16 cellular contexts compared by ENCODE assay signal in genomic region chr9:129586647-129587046, GRCh38. TPM values are rescaled to one million over a fixed set of nuclear protein-coding genes. Genes with fewer than 3 reads are reported as not detected.
DNase-seq lines count a peak whose midpoint lies in the region; ATAC-seq and TF ChIP-seq lines count a peak whose summit lies in the region.
"Had no signal": no experiment of that assay in that cellular context is flagged by ENCODE, and none has a peak within 500 bp of the region (broad histone marks: within the 10 kb centered on the region; RNA-seq: fewer than 3 reads in every experiment).

No MANE protein-coding gene starts in this region.

- H3K79me1 ChIP-seq in H9 (ENCODE audit: insufficient read depth, low read depth, low read length, poor library complexity, severe bottlenecking), result no peaks in the 10 kb centered on the region

- no peak overlapping the region for H3K4me3 ChIP-seq in neural progenitor cell
- H3K4me3 ChIP-seq: lung had no signal

- TF ChIP-seq CTCF in H9 (conservative IDR thresholded peaks at IDR 0.05) (peak; percentile 20; the same call in 1 of the 3 replicates), brain (conservative IDR thresholded peaks at IDR 0.05) (no peak), neural progenitor cell (IDR thresholded peaks at IDR 0.05) (no peak)

- no peak overlapping the region for H3K18ac ChIP-seq in H9 (ENCODE audit: insufficient read length, low read depth, low read length)

- H2AK5ac ChIP-seq in H9 (ENCODE audit: insufficient read length, low read length), result no peak overlapping the region

- H3K27ac ChIP-seq in H9 (ENCODE audit: insufficient read length, low read depth, low read length), result no peak overlapping the region
- H3K27ac ChIP-seq in neural progenitor cell, result no peak overlapping the region

- H3K27me3 ChIP-seq in H9 (ENCODE audit: insufficient read depth, low read length), result no peaks in the 10 kb centered on the region
- H3K27me3 ChIP-seq in neural progenitor cell, result no peaks in the 10 kb centered on the region

- no peak overlapping the region for H3T11ph ChIP-seq in H9 (ENCODE audit: low read length)

- H3K9ac ChIP-seq in H9 (ENCODE audit: extremely low read depth, insufficient read length, low read length) (no peak overlapping the region), neural progenitor cell (no peak overlapping the region)

- ATAC-seq in GM19023 (IDR thresholded peaks at IDR 0.05; ENCODE audit: unreplicated experiment) (no peak), HG02642 (IDR thresholded peaks at IDR 0.05; ENCODE audit: poor library complexity, unreplicated experiment) (no peak)

- H3K9me3 ChIP-seq in H9 (ENCODE audit: control insufficient read depth, low read depth, low read length) (no peaks in the 10 kb centered on the region), neural progenitor cell (ENCODE audit: low read depth) (no peaks in the 10 kb centered on the region)

- no peak overlapping the region for H3K4me2 ChIP-seq in H9 (ENCODE audit: insufficient read depth, insufficient read length, low read length)
- H3K4me2 ChIP-seq in neural progenitor cell, result no peak overlapping the region

- peaks cover 26% of the 10 kb centered on the region for H3K36me3 Mint-ChIP-seq in T-helper 1 cell treated with Interleukin-12 subunit alpha and Interleukin-12 subunit beta and Interleukin-4 antibody, amounts not matched to agents 30 μg/mL and 1 μg/mL, for 36 hours (ENCODE audit: low read depth)
- no peaks in the 10 kb centered on the region; a peak in 1 of 7 replicates for H3K36me3 Mint-ChIP-seq in H9 (ENCODE audit: insufficient read depth in 1 of 3, low read depth in 3 of 3)
- H3K36me3 Mint-ChIP-seq in brain, result no peaks in the 10 kb centered on the region
- no peaks in the 10 kb centered on the region for H3K36me3 Mint-ChIP-seq in neural progenitor cell

- H2AFZ ChIP-seq in H9 (ENCODE audit: low read length) (no peak overlapping the region), neural progenitor cell (replicated peaks) (no peak overlapping the region)

- no peak overlapping the region for H2BK5ac ChIP-seq in H9 (ENCODE audit: insufficient read length, low read length)

- H3K23ac ChIP-seq in H9 (ENCODE audit: insufficient read length, low read depth, low read length), result no peak overlapping the region

- H3K56ac ChIP-seq in H9 (ENCODE audit: insufficient read length, low read depth, low read length), result no peak overlapping the region

- no peaks in the 10 kb centered on the region for H3K36me3 ChIP-seq in neural progenitor cell

- H4K20me1 ChIP-seq in H9 (ENCODE audit: control insufficient read depth, insufficient read depth, insufficient read length) (no peaks in the 10 kb centered on the region), neural progenitor cell (ENCODE audit: low read depth) (no peaks in the 10 kb centered on the region)

- no CpG with 5 or more reads among the region's 7 CpGs for WGBS in H9 (ENCODE audit: extremely low coverage, insufficient read length, low lambda C conversion rate)

- H2BK120ac ChIP-seq in H9 (ENCODE audit: low read depth, low read length, poor library complexity, severe bottlenecking), result no peak overlapping the region

- H3K27me3 Mint-ChIP-seq in T-helper 1 cell treated with Interleukin-12 subunit alpha and Interleukin-12 subunit beta and Interleukin-4 antibody, amounts not matched to agents 30 μg/mL and 1 μg/mL, for 36 hours (ENCODE audit: low read depth), result peaks cover 12% of the 10 kb centered on the region
- peaks cover 38% of the 10 kb centered on the region for H3K27me3 Mint-ChIP-seq in H9 (ENCODE audit: low read depth)
- H3K27me3 Mint-ChIP-seq in brain, result peaks cover 12% of the 10 kb centered on the region
- H3K27me3 Mint-ChIP-seq in neural progenitor cell (ENCODE audit: insufficient read depth, low read depth), result peaks cover 19% of the 10 kb centered on the region

- H3K14ac ChIP-seq in H9 (ENCODE audit: insufficient read depth, low read length), result no peak overlapping the region

- H3K4ac ChIP-seq in H9 (ENCODE audit: low read depth, low read length), result no peak overlapping the region

- H3K27ac Mint-ChIP-seq in T-helper 1 cell treated with Interleukin-12 subunit alpha and Interleukin-12 subunit beta and Interleukin-4 antibody, amounts not matched to agents 30 μg/mL and 1 μg/mL, for 36 hours, result peak overlapping the region; percentile 90
- H3K27ac Mint-ChIP-seq in H9 (peak overlapping the region in 1 of 3 experiments; percentile 34; a peak in 1 of 7 replicates), brain (peak overlapping the region in 3 of 5 experiments; percentile 75 to 83 (median 82)), neural progenitor cell (peak overlapping the region; percentile 64)

- H2BK15ac ChIP-seq in H9 (ENCODE audit: low read depth, low read length), result no peak overlapping the region

- H3K79me2 ChIP-seq in H9 (ENCODE audit: insufficient read depth, low read length), result no peaks in the 10 kb centered on the region
- H3K79me2 ChIP-seq in neural progenitor cell (ENCODE audit: low read depth), result no peaks in the 10 kb centered on the region

- no peaks in the 10 kb centered on the region for H3K23me2 ChIP-seq in H9 (ENCODE audit: insufficient read length, low read depth, low read length, poor library complexity, severe bottlenecking)

- H2BK12ac ChIP-seq in H9 (ENCODE audit: insufficient read length, low read depth, low read length), result no peak overlapping the region

- H3F3A ChIP-seq in neural progenitor cell (ENCODE audit: low read depth), result peaks cover 19% of the 10 kb centered on the region

- H3K4me1 Mint-ChIP-seq in T-helper 1 cell treated with Interleukin-12 subunit alpha and Interleukin-12 subunit beta and Interleukin-4 antibody, amounts not matched to agents 30 μg/mL and 1 μg/mL, for 36 hours (ENCODE audit: low read depth), result peaks cover 56% of the 10 kb centered on the region
- peaks cover 35 to 50% of the 10 kb centered on the region in 2 experiments for H3K4me1 Mint-ChIP-seq in H9
- H3K4me1 Mint-ChIP-seq in brain, result peaks cover 64% of the 10 kb centered on the region
- H3K4me1 Mint-ChIP-seq in neural progenitor cell, result peaks cover 69% of the 10 kb centered on the region

- no peaks in the 10 kb centered on the region for H3K4me1 ChIP-seq in H9 (ENCODE audit: insufficient read depth, low read length)
- H3K4me1 ChIP-seq in neural progenitor cell, result peaks cover 19% of the 10 kb centered on the region

- peak overlapping the region; percentile 33 for H3K4me3 Mint-ChIP-seq in T-helper 1 cell treated with Interleukin-12 subunit alpha and Interleukin-12 subunit beta and Interleukin-4 antibody, amounts not matched to agents 30 μg/mL and 1 μg/mL, for 36 hours
- H3K4me3 Mint-ChIP-seq in H9, result no peak overlapping the region
- peak overlapping the region in 2 of 5 experiments; percentile 41 to 60 for H3K4me3 Mint-ChIP-seq in brain
- peak overlapping the region; percentile 51 for H3K4me3 Mint-ChIP-seq in neural progenitor cell

- no peak overlapping the region for H4K91ac ChIP-seq in H9 (ENCODE audit: insufficient read length, low read depth, low read length)

- H4K5ac ChIP-seq in H9 (ENCODE audit: insufficient read length, low read depth, low read length), result no peak overlapping the region

- peaks cover 8% of the 10 kb centered on the region for H3K9me3 Mint-ChIP-seq in T-helper 1 cell treated with Interleukin-12 subunit alpha and Interleukin-12 subunit beta and Interleukin-4 antibody, amounts not matched to agents 30 μg/mL and 1 μg/mL, for 36 hours
- H3K9me3 Mint-ChIP-seq in H9, result peaks cover 0 to 2% of the 10 kb centered on the region in 2 experiments; a peak in 1 of 5 replicates
- H3K9me3 Mint-ChIP-seq in brain, result peaks cover 0 to 11% (median 0%) of the 10 kb centered on the region in 5 experiments
- H3K9me3 Mint-ChIP-seq in neural progenitor cell, result no peaks in the 10 kb centered on the region

- no peak overlapping the region for H2BK20ac ChIP-seq in H9 (ENCODE audit: low read depth, low read length, poor library complexity, severe bottlenecking)

- no peak overlapping the region for H4K8ac ChIP-seq in H9 (replicated peaks; ENCODE audit: insufficient read length, low read depth, low read length)

- DNase-seq in T-helper 1 cell (no peak), H9 (no peak), neural progenitor cell (ENCODE audit: low spot score) (no peak), NCI-H128 (lab: John Stamatoyannopoulos, UW; ENCODE audit: unreplicated experiment) (no peak)
- DNase-seq: activated CD4-positive, alpha-beta T cell treated with anti-CD3 and anti-CD28 coated beads, Interleukin-2, amount 50 U/mL, for 1 hour; caudate nucleus; hippocampal formation; stimulated activated CD4-positive, alpha-beta T cell treated with anti-CD3 and anti-CD28 coated beads, Interleukin-15, amount 100 ng/mL, for 24 hours; trophoblast cell had no signal

RNA-seq across cellular contexts. Expression of gene C9orf50, which starts 34.3 kb away (rescaled TPM):
- not detected in 2 replicates for total RNA-seq in H9 (2021)
- 3.5 TPM for polyA plus RNA-seq in brain (ENCODE audit: insufficient read depth, low read depth, low replicate concordance)
- total RNA-seq in neural progenitor cell (ENCODE audit: low replicate concordance), result not detected in 2 replicates
- total RNA-seq: A673, osteocyte had no signal
- polyA plus RNA-seq: lung had no signal

RNA-seq across cellular contexts. Expression of gene NTMT1, which starts 39.3 kb away (rescaled TPM):
- total RNA-seq in H9 (2021) (57.9 and 63.3 TPM in 2 replicates), neural progenitor cell (ENCODE audit: low replicate concordance) (22.2 and 29.8 TPM in 2 replicates)
- polyA plus RNA-seq in brain (ENCODE audit: insufficient read depth, low read depth, low replicate concordance), result 118 TPM

RNA-seq across cellular contexts. Expression of gene ASB6, which starts 55.3 kb away (rescaled TPM):
- total RNA-seq in H9 (2021) (21.0 and 21.6 TPM in 2 replicates), neural progenitor cell (ENCODE audit: low replicate concordance) (9.2 and 21.1 TPM in 2 replicates)
- 29.1 TPM for polyA plus RNA-seq in brain (ENCODE audit: insufficient read depth, low read depth, low replicate concordance)

Comparison
In these comparisons a context has a peak if more than half of its experiments do, and no peak if none do; other contexts are left out.
1. H3K4me3 Mint-ChIP-seq: peak in T-helper 1 cell treated with Interleukin-12 subunit alpha and Interleukin-12 subunit beta and Interleukin-4 antibody, amounts not matched to agents 30 μg/mL and 1 μg/mL, for 36 hours (single experiment) and neural progenitor cell (single experiment); none in H9 (0 of 2).